ENCODE assay signal across 7 cellular contexts in the genomic region with DNA sequence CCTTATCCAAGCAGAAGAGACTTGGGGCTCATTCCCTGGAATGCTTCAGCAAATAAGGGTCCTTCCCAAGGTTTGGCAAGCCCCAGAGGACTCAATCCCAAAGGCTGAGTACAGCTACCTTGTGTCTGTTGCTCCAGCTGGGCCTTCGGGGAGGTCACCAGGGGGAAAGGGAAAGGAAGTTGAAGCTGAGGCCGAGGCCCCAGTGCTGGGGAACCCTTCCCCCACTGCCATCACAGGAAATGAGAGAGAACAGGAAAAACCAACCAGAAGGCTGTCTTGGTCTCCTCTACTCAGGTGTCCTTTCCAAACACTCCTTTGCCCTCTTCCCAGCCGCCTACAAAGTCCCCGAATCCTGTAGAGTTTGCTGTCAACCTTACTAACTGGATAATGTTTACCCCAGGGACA. TPM values are rescaled to one million over a fixed set of nuclear protein-coding genes. Genes with fewer than 3 reads are reported as not detected.
DNase-seq lines count a peak whose midpoint lies in the region; ATAC-seq and TF ChIP-seq lines count a peak whose summit lies in the region.

No MANE protein-coding gene starts in this region.

- H3K27me3 ChIP-seq in Panc1 (ENCODE audit: control insufficient read depth, insufficient read depth, low read length) = no peaks in the 10 kb centered on the region
- no peaks in the 10 kb centered on the region for H3K27me3 ChIP-seq in mucosa of stomach (ENCODE audit: control insufficient read depth, insufficient read depth, low read length)

- H3K9ac ChIP-seq in mucosa of stomach (ENCODE audit: low read length) = peak overlapping the region; percentile 58

- BruUV-seq in Panc1 (replicated peaks; lab: Mats Ljungman, UMichigan) = no TSS peak

- H3K4me3 ChIP-seq in HEK293 (ENCODE audit: low read depth, low read length) (no peak overlapping the region), Panc1 (ENCODE audit: low read depth in 2 of 2, low read length in 2 of 2) (peak overlapping the region in 1 of 2 experiments; percentile 24; a peak in 1 of 4 replicates), mucosa of stomach (ENCODE audit: low read length) (no peak overlapping the region)

- POLR2A ChIA-PET in HEK293 (lab: Yijun Ruan, JAX) (no interaction called here), Panc1 (lab: Charles Lee) (interaction anchor here (0.6 kb wide), 1 partner anchor 1340 kb away, joined by 3 read pairs; no protein-coding TSS in a partner anchor)

- no peak for DNase-seq in Panc1 (ENCODE audit: low read depth, low spot score)
- peak in 1 of 61 donors; percentile 45 for DNase-seq in caudate nucleus (lab: John Stamatoyannopoulos, UW)
- no peak for DNase-seq in NCI-H2196 (lab: John Stamatoyannopoulos, UW; ENCODE audit: unreplicated experiment)

- H3K36me3 ChIP-seq in HEK293 (ENCODE audit: control insufficient read depth in 2 of 2, insufficient read depth in 1 of 2, low read length in 2 of 2) (peaks cover 0 to 44% of the 10 kb centered on the region in 2 experiments; a peak in 1 of 3 replicates), Panc1 (ENCODE audit: control insufficient read depth, insufficient read depth, low read length) (no peaks in the 10 kb centered on the region; the same call in 1 of the 2 replicates), mucosa of stomach (ENCODE audit: control insufficient read depth, insufficient read depth, low read length) (peaks cover 24% of the 10 kb centered on the region)

- H3K4me1 ChIP-seq in HEK293 (ENCODE audit: control insufficient read depth, insufficient read depth, low read length) (peaks cover 17% of the 10 kb centered on the region), Panc1 (ENCODE audit: control insufficient read depth, insufficient read depth, low read length) (peaks cover 54% of the 10 kb centered on the region), mucosa of stomach (ENCODE audit: control insufficient read depth, insufficient read depth, low read length) (peaks cover 78% of the 10 kb centered on the region)

- CTCF ChIA-PET in HEK293 (lab: Yijun Ruan, JAX) = interaction anchor here (1.2 to 2.0 kb wide), 2 partner anchors 42 to 140 kb away, joined by 4 read pairs; no protein-coding TSS in a partner anchor
- CTCF ChIA-PET in Panc1 (lab: Charles Lee) = no interaction called here

- ATAC-seq in GM18505 (IDR thresholded peaks at IDR 0.05; ENCODE audit: unreplicated experiment) (peak; percentile 17), Panc1 (no peak), HG03039 (IDR thresholded peaks at IDR 0.05; ENCODE audit: unreplicated experiment) (no peak)

- no peaks in the 10 kb centered on the region for H3K9me3 ChIP-seq in HEK293 (ENCODE audit: control insufficient read depth, insufficient read depth, low read depth, low read length)
- H3K9me3 ChIP-seq in Panc1 (ENCODE audit: control insufficient read depth, insufficient read depth, low read depth, low read length) = no peaks in the 10 kb centered on the region
- H3K9me3 ChIP-seq in mucosa of stomach (ENCODE audit: control insufficient read depth, low read length) = no peaks in the 10 kb centered on the region

- intact Hi-C loops in Panc1 (cut with micrococcal nuclease; ENCODE audit: unreplicated experiment) = no loop called here

- TF ChIP-seq CTCF in HEK293 (tag by site-specific recombination; IDR thresholded peaks at IDR 0.05) (no peak), Panc1 (IDR thresholded peaks at IDR 0.05) (no peak)

- H3K27ac ChIP-seq in HEK293 (ENCODE audit: extremely low read depth, low read depth, low read length) = peak overlapping the region; percentile 20; the same call in 1 of the 2 replicates
- H3K27ac ChIP-seq in Panc1 (ENCODE audit: low read length) = peak overlapping the region; percentile 79
- H3K27ac ChIP-seq in caudate nucleus (ENCODE audit: low read depth, low read length) = peak overlapping the region; percentile 79

- in situ Hi-C loops in Panc1 (cut with HindIII; ENCODE audit: low pct_unique_long_range_greater_than_20kb, low sequenced_read_pairs) = no loop called here

- peak; percentile 34 for TF ChIP-seq POLR2A in GM18505 (IDR thresholded peaks at IDR 0.05; ENCODE audit: borderline replicate concordance, extremely low read depth, insufficient read depth, insufficient read length)

TF ChIP-seq in HEK293, 187 proteins besides CTCF, POLR2A, EP300 and RAD21:
- no peak for TF ChIP-seq ZNF350 (tag by site-specific recombination; IDR thresholded peaks at IDR 0.05)

RNA-seq across cellular contexts. Expression of gene CSRNP1, which starts 5.7 kb away (rescaled TPM):
- total RNA-seq in Panc1 (2021; ENCODE audit: unreplicated experiment) = 4.5 TPM
- 2.8 TPM for polyA plus RNA-seq in Panc1 (2012; ENCODE audit: insufficient read length)

RNA-seq across cellular contexts. Expression of gene TTC21A, which starts 40.2 kb away (rescaled TPM):
- 7.7 TPM for total RNA-seq in Panc1 (2021; ENCODE audit: unreplicated experiment)
- polyA plus RNA-seq in Panc1 (2012; ENCODE audit: insufficient read length) = 5.3 TPM

RNA-seq across cellular contexts. Expression of gene GORASP1, which starts 40.3 kb away (rescaled TPM):
- total RNA-seq in Panc1 (2021; ENCODE audit: unreplicated experiment) = 39.4 TPM
- polyA plus RNA-seq in Panc1 (2012; ENCODE audit: insufficient read length) = 35.4 TPM

RNA-seq across cellular contexts. Expression of gene XIRP1, which starts 44.7 kb away (rescaled TPM):
- total RNA-seq in Panc1 (2021; ENCODE audit: unreplicated experiment) = not detected
- polyA plus RNA-seq in Panc1 (2012; ENCODE audit: insufficient read length) = not detected

Comparison
In these comparisons a context has a peak if more than half of its experiments do, and no peak if none do; other contexts are left out.
1. H3K27ac ChIP-seq: peak in every context shown above with its lines; median percentile 79 in Panc1; 79 in caudate nucleus; 20 in HEK293.